In the genomic region with DNA sequence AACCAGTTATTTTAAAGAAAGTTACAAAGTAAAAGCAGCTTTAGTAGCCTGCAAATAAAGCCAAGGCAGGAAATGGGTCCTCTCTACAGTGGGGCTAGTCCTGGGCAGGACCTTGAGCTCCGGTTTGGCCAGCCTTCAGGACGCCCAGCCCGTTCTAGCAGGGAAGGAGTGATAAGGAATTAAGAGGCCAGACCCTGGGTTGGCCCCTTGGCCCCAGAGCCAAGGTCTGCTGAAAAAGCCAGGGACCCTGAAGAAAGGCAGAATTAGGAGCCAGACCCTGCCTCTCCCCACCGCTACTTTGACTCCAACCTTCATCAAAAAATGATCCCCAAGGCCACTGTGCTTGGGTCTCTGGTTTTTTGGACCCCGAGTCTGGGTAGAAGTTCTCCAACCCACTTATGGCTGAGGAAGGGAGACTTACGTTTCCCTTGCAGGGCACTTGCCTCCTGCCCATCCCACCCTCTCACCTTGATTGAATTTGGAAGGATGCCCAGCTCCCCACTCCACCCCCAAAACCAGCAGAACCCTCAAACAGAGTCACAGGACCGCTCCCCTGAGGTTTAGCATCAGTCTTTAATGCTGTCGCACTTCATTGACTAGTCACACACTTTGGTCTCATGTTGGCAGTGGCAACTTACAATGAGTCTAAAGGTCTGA, we compare ENCODE assay signal across 14 cellular contexts. TPM values are rescaled to one million over a fixed set of nuclear protein-coding genes. Genes with fewer than 3 reads are reported as not detected.
DNase-seq lines count a peak whose midpoint lies in the region; ATAC-seq lines count a peak whose summit lies in the region.
"Had no signal": no experiment of that assay in that cellular context is flagged by ENCODE, and none has a peak within 500 bp of the region (broad histone marks: within the 10 kb centered on the region; RNA-seq: fewer than 3 reads in every experiment).

No MANE protein-coding gene starts in this region.

- peak overlapping the region; percentile 96 for H3K4me3 Mint-ChIP-seq in T-helper 2 cell treated with Interferon-gamma antibody and Interleukin-4, amounts not matched to agents 5 μg/mL and 100 μg/mL, for 36 hours
- H3K4me3 Mint-ChIP-seq in activated CD8-positive, alpha-beta T cell treated with anti-CD3 and anti-CD28 coated beads, Interleukin-2, amount 10 ng/mL, durations not matched to agents 7 days and 5 days = peak overlapping the region; percentile 94
- H3K4me3 Mint-ChIP-seq in stimulated activated effector memory CD8-positive, alpha-beta T cell treated with anti-CD3 and anti-CD28 coated beads, Interleukin-12 subunit alpha, Interleukin-12 subunit beta, amount 100 ng/mL, for 72 hours = peak overlapping the region; percentile 90

- peaks cover 39% of the 10 kb centered on the region for H3K36me3 Mint-ChIP-seq in T-helper 2 cell treated with Interferon-gamma antibody and Interleukin-4, amounts not matched to agents 5 μg/mL and 100 μg/mL, for 36 hours (ENCODE audit: low read depth)
- H3K36me3 Mint-ChIP-seq in activated CD8-positive, alpha-beta T cell treated with anti-CD3 and anti-CD28 coated beads, Interleukin-2, amount 10 ng/mL, durations not matched to agents 7 days and 5 days (ENCODE audit: low read depth) = peaks cover 50% of the 10 kb centered on the region
- peaks cover 84% of the 10 kb centered on the region for H3K36me3 Mint-ChIP-seq in stimulated activated effector memory CD8-positive, alpha-beta T cell treated with anti-CD3 and anti-CD28 coated beads, Interleukin-12 subunit alpha, Interleukin-12 subunit beta, amount 100 ng/mL, for 72 hours

- ATAC-seq in activated CD8-positive, alpha-beta T cell treated with anti-CD3 and anti-CD28 coated beads, Interleukin-2, amount 10 ng/mL, durations not matched to agents 7 days and 5 days = no peak
- ATAC-seq in stimulated activated effector memory CD8-positive, alpha-beta T cell treated with anti-CD3 and anti-CD28 coated beads, Interleukin-12 subunit alpha, Interleukin-12 subunit beta, amount 100 ng/mL, for 72 hours = no peak
- ATAC-seq in GM19452 (IDR thresholded peaks at IDR 0.05; ENCODE audit: unreplicated experiment) (no peak), HG03095 (IDR thresholded peaks at IDR 0.05; ENCODE audit: unreplicated experiment) (no peak)

- no peak for DNase-seq in T-helper 2 cell treated with Interferon-gamma antibody and Interleukin-4, amounts not matched to agents 5 μg/mL and 100 μg/mL, for 36 hours (ENCODE audit: low spot score)
- DNase-seq in T-helper 2 cell (no peak), globus pallidus (ENCODE audit: low spot score) (peak; percentile 63), foreskin melanocyte (no peak)
- DNase-seq in activated CD8-positive, alpha-beta T cell treated with anti-CD3 and anti-CD28 coated beads, Interleukin-2, amount 10 ng/mL, durations not matched to agents 7 days and 5 days = no peak
- DNase-seq in stimulated activated effector memory CD8-positive, alpha-beta T cell treated with anti-CD3 and anti-CD28 coated beads, Interleukin-12 subunit alpha, Interleukin-12 subunit beta, amount 100 ng/mL, for 72 hours (ENCODE audit: low spot score in 2 of 2) = no peak
- DNase-seq: activated CD4-positive, alpha-beta T cell treated with anti-CD3 and anti-CD28 coated beads, Interleukin-2, amount 50 U/mL, for 48 hours; H9; NCI-H446 treated with DMSO at 0.1 percent for 48 hours; SIG-M5; stimulated activated CD4-positive, alpha-beta T cell treated with anti-CD3 and anti-CD28 coated beads, Interleukin-4, amount 100 ng/mL, for 24 hours; testis had no signal

- POLR2A ChIA-PET in activated CD8-positive, alpha-beta T cell treated with anti-CD3 and anti-CD28 coated beads, Interleukin-2, amount 10 ng/mL, durations not matched to agents 7 days and 5 days (lab: Charles Lee) = interaction anchor here (0.6 to 11.2 kb wide), 3 partner anchors 8 to 465 kb away, joined by 3 to 203 read pairs (median 8); no protein-coding TSS in a partner anchor

- peak overlapping the region; percentile 19 for H3K27ac Mint-ChIP-seq in T-helper 2 cell treated with Interferon-gamma antibody and Interleukin-4, amounts not matched to agents 5 μg/mL and 100 μg/mL, for 36 hours
- peak overlapping the region; percentile 56 for H3K27ac Mint-ChIP-seq in activated CD8-positive, alpha-beta T cell treated with anti-CD3 and anti-CD28 coated beads, Interleukin-2, amount 10 ng/mL, durations not matched to agents 7 days and 5 days
- H3K27ac Mint-ChIP-seq in stimulated activated effector memory CD8-positive, alpha-beta T cell treated with anti-CD3 and anti-CD28 coated beads, Interleukin-12 subunit alpha, Interleukin-12 subunit beta, amount 100 ng/mL, for 72 hours = peak overlapping the region; percentile 94

- H3K4me1 Mint-ChIP-seq in T-helper 2 cell treated with Interferon-gamma antibody and Interleukin-4, amounts not matched to agents 5 μg/mL and 100 μg/mL, for 36 hours (ENCODE audit: low read depth) = peaks cover 45% of the 10 kb centered on the region
- H3K4me1 Mint-ChIP-seq in activated CD8-positive, alpha-beta T cell treated with anti-CD3 and anti-CD28 coated beads, Interleukin-2, amount 10 ng/mL, durations not matched to agents 7 days and 5 days (ENCODE audit: low read depth) = peaks cover 49% of the 10 kb centered on the region
- peaks cover 41% of the 10 kb centered on the region for H3K4me1 Mint-ChIP-seq in stimulated activated effector memory CD8-positive, alpha-beta T cell treated with anti-CD3 and anti-CD28 coated beads, Interleukin-12 subunit alpha, Interleukin-12 subunit beta, amount 100 ng/mL, for 72 hours

- CTCF ChIA-PET in activated CD8-positive, alpha-beta T cell treated with anti-CD3 and anti-CD28 coated beads, Interleukin-2, amount 10 ng/mL, durations not matched to agents 7 days and 5 days (lab: Charles Lee) = interaction anchor here (1.8 kb wide), 1 partner anchor 10 kb away, joined by 9 read pairs; no protein-coding TSS in a partner anchor

- no peaks in the 10 kb centered on the region for H3K27me3 Mint-ChIP-seq in T-helper 2 cell treated with Interferon-gamma antibody and Interleukin-4, amounts not matched to agents 5 μg/mL and 100 μg/mL, for 36 hours (ENCODE audit: low read depth)
- no peaks in the 10 kb centered on the region for H3K27me3 Mint-ChIP-seq in activated CD8-positive, alpha-beta T cell treated with anti-CD3 and anti-CD28 coated beads, Interleukin-2, amount 10 ng/mL, durations not matched to agents 7 days and 5 days (ENCODE audit: low read depth)

- H3K9me3 Mint-ChIP-seq in T-helper 2 cell treated with Interferon-gamma antibody and Interleukin-4, amounts not matched to agents 5 μg/mL and 100 μg/mL, for 36 hours = no peaks in the 10 kb centered on the region
- no peaks in the 10 kb centered on the region for H3K9me3 Mint-ChIP-seq in activated CD8-positive, alpha-beta T cell treated with anti-CD3 and anti-CD28 coated beads, Interleukin-2, amount 10 ng/mL, durations not matched to agents 7 days and 5 days (ENCODE audit: insufficient read depth)
- H3K9me3 Mint-ChIP-seq in stimulated activated effector memory CD8-positive, alpha-beta T cell treated with anti-CD3 and anti-CD28 coated beads, Interleukin-12 subunit alpha, Interleukin-12 subunit beta, amount 100 ng/mL, for 72 hours = no peaks in the 10 kb centered on the region
- H3K9me3 Mint-ChIP-seq: H9 had no signal

RNA-seq across cellular contexts. Expression of a gene that starts 3.9 kb away (rescaled TPM):
- total RNA-seq in activated CD8-positive, alpha-beta T cell treated with anti-CD3 and anti-CD28 coated beads, Interleukin-2, amount 10 ng/mL, durations not matched to agents 7 days and 5 days = 100 to 1,000 TPM; 110 to 112 TPM

RNA-seq across cellular contexts. Expression of a gene that starts 15.1 kb away (rescaled TPM):
- 100 to 1,000 TPM; 153 to 163 TPM for total RNA-seq in activated CD8-positive, alpha-beta T cell treated with anti-CD3 and anti-CD28 coated beads, Interleukin-2, amount 10 ng/mL, durations not matched to agents 7 days and 5 days

RNA-seq across cellular contexts. Expression of a gene that starts 18.4 kb away (rescaled TPM):
- total RNA-seq in activated CD8-positive, alpha-beta T cell treated with anti-CD3 and anti-CD28 coated beads, Interleukin-2, amount 10 ng/mL, durations not matched to agents 7 days and 5 days = 10 to 100 TPM; 37.9 to 39.3 TPM

RNA-seq across cellular contexts. Expression of a gene that starts 39.2 kb away (rescaled TPM):
- under 1 TPM; 0.32 to 0.44 TPM for total RNA-seq in activated CD8-positive, alpha-beta T cell treated with anti-CD3 and anti-CD28 coated beads, Interleukin-2, amount 10 ng/mL, durations not matched to agents 7 days and 5 days

RNA-seq across cellular contexts. Expression of a gene that starts 57.5 kb away (rescaled TPM):
- 100 to 1,000 TPM; 133 to 142 TPM for total RNA-seq in activated CD8-positive, alpha-beta T cell treated with anti-CD3 and anti-CD28 coated beads, Interleukin-2, amount 10 ng/mL, durations not matched to agents 7 days and 5 days

Comparison
In these comparisons a context has a peak if more than half of its experiments do, and no peak if none do; other contexts are left out.
1. H3K27ac Mint-ChIP-seq: peak in every context shown above with its lines; median percentile 94 in stimulated activated effector memory CD8-positive, alpha-beta T cell treated with anti-CD3 and anti-CD28 coated beads, Interleukin-12 subunit alpha, Interleukin-12 subunit beta, amount 100 ng/mL, for 72 hours; 56 in activated CD8-positive, alpha-beta T cell treated with anti-CD3 and anti-CD28 coated beads, Interleukin-2, amount 10 ng/mL, durations not matched to agents 7 days and 5 days; 19 in T-helper 2 cell treated with Interferon-gamma antibody and Interleukin-4, amounts not matched to agents 5 μg/mL and 100 μg/mL, for 36 hours.